ENCODE assay signal across 12 cellular contexts in genomic region chr20:12594410-12595130, GRCh38.
DNase-seq lines count a peak whose midpoint lies in the region; ATAC-seq, FAIRE-seq and TF ChIP-seq lines count a peak whose summit lies in the region.
"Had no signal": no experiment of that assay in that cellular context is flagged by ENCODE, and none has a peak within 500 bp of the region (broad histone marks: within the 10 kb centered on the region; RNA-seq: fewer than 3 reads in every experiment).

No MANE protein-coding gene starts in this region.

- ATAC-seq in HepG2 (peak; percentile 76), right lobe of liver (no peak)

- H3K9me3 ChIP-seq in HepG2 (ENCODE audit: low read length), result no peaks in the 10 kb centered on the region
- H3K9me3 ChIP-seq in right lobe of liver, result no peaks in the 10 kb centered on the region
- H3K9me3 ChIP-seq: esophagus muscularis mucosa, stomach had no signal

- no TSS peak for BruUV-seq in HepG2 (replicated peaks; lab: Mats Ljungman, UMichigan)

- H4K20me1 ChIP-seq in HepG2 (ENCODE audit: insufficient read depth, low read length), result no peaks in the 10 kb centered on the region

- TF ChIP-seq RAD21 in HepG2 (CRISPR knock-in tag; IDR thresholded peaks at IDR 0.05), result no peak

- no peaks in the 10 kb centered on the region; a peak in 1 of 5 replicates for H3K27me3 ChIP-seq in HepG2 (ENCODE audit: control insufficient read depth in 1 of 2, insufficient read depth in 2 of 2, low read length in 2 of 2)
- H3K27me3 ChIP-seq in right lobe of liver, result no peaks in the 10 kb centered on the region
- H3K27me3 ChIP-seq: esophagus muscularis mucosa, stomach had no signal

- in situ Hi-C loops in HepG2 (cut with HindIII; ENCODE audit: extremely low pct_ligation_motif_present, low pct_unique_long_range_greater_than_20kb), result loop anchor here (25.0 kb wide), 1 partner anchor 593 kb away; no protein-coding TSS in a partner anchor

- intact Hi-C loops in HepG2 (cut with micrococcal nuclease; ENCODE audit: unreplicated experiment) (loop anchor here (10.0 kb wide), 1 partner anchor 920 kb away; no protein-coding TSS in a partner anchor), right lobe of liver (cut with DNase I) (no loop called here)

- POLR2A ChIA-PET in HepG2 (lab: Yijun Ruan, JAX), result no interaction called here

- no peak overlapping the region for H2AFZ ChIP-seq in HepG2 (ENCODE audit: low read length)

- FAIRE-seq in HepG2 (lab: Jason Lieb, UNC), result no peak

- H3K9ac ChIP-seq in HepG2 (ENCODE audit: insufficient read depth, low read depth, low read length), result no peak overlapping the region

- H3K36me3 ChIP-seq in HepG2 (replicated peaks in 1 of 2; ENCODE audit: control insufficient read depth in 1 of 2, insufficient read depth in 2 of 2, low read length in 2 of 2), result no peaks in the 10 kb centered on the region
- no peaks in the 10 kb centered on the region for H3K36me3 ChIP-seq in right lobe of liver
- H3K36me3 ChIP-seq: esophagus muscularis mucosa, stomach had no signal

- H3K79me2 ChIP-seq in HepG2 (ENCODE audit: insufficient read depth, low read length), result no peaks in the 10 kb centered on the region

- H3K4me1 ChIP-seq in HepG2 (ENCODE audit: insufficient read depth, low read length), result no peaks in the 10 kb centered on the region
- no peaks in the 10 kb centered on the region for H3K4me1 ChIP-seq in right lobe of liver
- H3K4me1 ChIP-seq: esophagus muscularis mucosa, stomach had no signal

- H3K4me2 ChIP-seq in HepG2 (ENCODE audit: low read depth, low read length), result no peak overlapping the region

- WGBS in HepG2 (ENCODE audit: low lambda C conversion rate), result 1% methylated on average over 2 of the region's 2 CpGs
- WGBS in right lobe of liver (ENCODE audit: insufficient coverage, low coverage, low lambda C conversion rate, missing lambda C conversion rate), result 4% methylated on average over 2 of the region's 2 CpGs

- H3K4me3 ChIP-seq in HepG2 (replicated peaks in 1 of 3; ENCODE audit: insufficient read depth in 1 of 3, low read depth in 2 of 3, low read length in 3 of 3) (no peak overlapping the region), right lobe of liver (no peak overlapping the region)
- H3K4me3 ChIP-seq: esophagus muscularis mucosa, stomach had no signal

- TF ChIP-seq EP300 in HepG2 (IDR thresholded peaks at IDR 0.05; ENCODE audit: low read depth in 2 of 2, low read length in 2 of 2), result no peak
- TF ChIP-seq EP300 in HepG2 (CRISPR knock-in tag; IDR thresholded peaks at IDR 0.05; ENCODE audit: borderline replicate concordance), result no peak

- peak; percentile 13 for DNase-seq in HepG2 (ENCODE audit: low spot score)
- DNase-seq in right lobe of liver, result no peak
- peak; percentile 80 for DNase-seq in NCI-H69 (lab: John Stamatoyannopoulos, UW)
- peak; percentile 27 for DNase-seq in foreskin melanocyte
- DNase-seq in activated T-cell treated with anti-CD3 and anti-CD28 coated beads for 4 hours, result no peak
- no peak for DNase-seq in mesenteric fat pad (ENCODE audit: low spot score)
- DNase-seq in substantia nigra (lab: John Stamatoyannopoulos, UW), result no peak
- no peak for DNase-seq in GM20000 (ENCODE audit: low spot score)
- DNase-seq: GF-D8, NCI-H1092 treated with DMSO at 0.1 percent for 48 hours, stomach had no signal

- H3K27ac ChIP-seq in HepG2 (ENCODE audit: extremely low read length, insufficient read depth, low read length) (no peak overlapping the region), right lobe of liver (no peak overlapping the region), substantia nigra (ENCODE audit: low read depth, low read length, poor library complexity, severe bottlenecking) (no peak overlapping the region)
- H3K27ac ChIP-seq: esophagus muscularis mucosa, stomach had no signal

- TF ChIP-seq POLR2A in HepG2 (IDR thresholded peaks at IDR 0.05; ENCODE audit: insufficient read depth in 1 of 2, low read depth in 2 of 2, low read length in 2 of 2) (no peak), right lobe of liver (IDR thresholded peaks at IDR 0.05) (no peak)

- CTCF ChIA-PET in HepG2 (lab: Yijun Ruan, JAX; ENCODE audit: low intra/inter-chr PET ratio, low total read pairs), result no interaction called here

- TF ChIP-seq CTCF in HepG2 (CRISPR knock-in tag; IDR thresholded peaks at IDR 0.05) (no peak), right lobe of liver (IDR thresholded peaks at IDR 0.05) (no peak), GM20000 (IDR thresholded peaks at IDR 0.05; ENCODE audit: extremely low read depth, missing control alignments) (no peak)

TF ChIP-seq in HepG2, 621 proteins besides CTCF, POLR2A, EP300 and RAD21:
- TF ChIP-seq ATF4 (CRISPR knock-in tag; IDR thresholded peaks at IDR 0.05), result peak in 1 of 2 experiments; percentile 97; a peak in 2 of 4 replicates
- TF ChIP-seq ZNF598 (CRISPR knock-in tag; IDR thresholded peaks at IDR 0.05; ENCODE audit: borderline replicate concordance), result no peak
- no peak for TF ChIP-seq USF2 (IDR thresholded peaks at IDR 0.05; ENCODE audit: low read depth, low read length)
- peak; percentile 51; the same call in 1 of the 2 replicates for TF ChIP-seq USF2 (CRISPR knock-in tag; IDR thresholded peaks at IDR 0.05; ENCODE audit: borderline replicate concordance)
- no peak for TF ChIP-seq MLLT10 (CRISPR knock-in tag; IDR thresholded peaks at IDR 0.05)
- TF ChIP-seq HCFC1 (IDR thresholded peaks at IDR 0.05; ENCODE audit: low read depth, low read length), result peak; percentile 47; the same call in 1 of the 2 replicates
- peak; percentile 84 for TF ChIP-seq ZNF143 (CRISPR knock-in tag; IDR thresholded peaks at IDR 0.05)
- TF ChIP-seq ZNF792 (CRISPR knock-in tag; IDR thresholded peaks at IDR 0.05), result no peak
- no peak for TF ChIP-seq EED (CRISPR knock-in tag; IDR thresholded peaks at IDR 0.05)
- 0 out of 2 replicates have a peak, but pooled peaks have one; percentile 37 for TF ChIP-seq NFYB (CRISPR knock-in tag; IDR thresholded peaks at IDR 0.05)
- peak; percentile 97 for TF ChIP-seq THAP11 (CRISPR knock-in tag; IDR thresholded peaks at IDR 0.05)
- TF ChIP-seq NFYC (CRISPR knock-in tag; IDR thresholded peaks at IDR 0.05), result peak; percentile 65
- TF ChIP-seq CEBPG (CRISPR knock-in tag; IDR thresholded peaks at IDR 0.05), result peak; percentile 76

Comparison
In these comparisons a context has a peak if more than half of its experiments do, and no peak if none do; other contexts are left out.
1. DNase-seq: peak in HepG2 (single experiment), NCI-H69 (single experiment) and foreskin melanocyte (single experiment); none in right lobe of liver (0 of 3), activated T-cell treated with anti-CD3 and anti-CD28 coated beads for 4 hours (single experiment), mesenteric fat pad (single experiment), substantia nigra (0 of 49) and GM20000 (single experiment).